Comparison of ENCODE assay signal across 24 cellular contexts in genomic region chr3:156790141-156790540, GRCh38. TPM values are rescaled to one million over a fixed set of nuclear protein-coding genes. Genes with fewer than 3 reads are reported as not detected.
"Had no signal": no experiment of that assay in that cellular context is flagged by ENCODE, and none has a peak within 500 bp of the region (broad histone marks: within the 10 kb centered on the region; RNA-seq: fewer than 3 reads in every experiment).

No MANE protein-coding gene starts in this region.

- DNase-seq: activated CD4-positive, CD25-positive, alpha-beta regulatory T cell treated with anti-CD3 and anti-CD28 coated beads, Interleukin-2, amount 50 U/mL, for 72 hours; activated CD8-positive, alpha-beta memory T cell treated with anti-CD3 and anti-CD28 coated beads for 24 hours; activated CD8-positive, alpha-beta memory T cell treated with anti-CD3 and anti-CD28 coated beads, Interleukin-2, amount 50 U/mL, for 48 hours; activated effector memory CD4-positive, alpha-beta T cell treated with Interleukin-2 at 50 U/mL for 16 hours; activated naive CD4-positive, alpha-beta T cell treated with anti-CD3 and anti-CD28 coated beads, Interleukin-2, amount 10 ng/mL, durations not matched to agents 7 days and 5 days; activated naive CD8-positive, alpha-beta T cell treated with anti-CD3 and anti-CD28 coated beads, Interleukin-2, amount 50 U/mL, for 24 hours; activated T-cell treated with anti-CD3 and anti-CD28 coated beads, Interleukin-2, amount 50 U/mL, for 48 hours; aorta; effector CD4-positive, alpha-beta T cell; gastrocnemius medialis; head of caudate nucleus; kidney; midbrain; posterior cingulate gyrus; stimulated activated CD4-positive, alpha-beta T cell treated with anti-CD3 and anti-CD28 coated beads, Interleukin-12 subunit alpha, Interleukin-12 subunit beta, amount 100 ng/mL, for 4 hours; stimulated activated CD4-positive, alpha-beta T cell treated with anti-CD3 and anti-CD28 coated beads, Interleukin-1b, Interleukin-23, amount 100 ng/mL, for 48 hours; stimulated activated CD8-positive, alpha-beta memory T cell treated with anti-CD3 and anti-CD28 coated beads, Interleukin-4, amount 100 ng/mL, for 48 hours; stimulated activated naive CD4-positive, alpha-beta T cell; T-helper 2 cell; thyroid gland had no signal

- H3K36me3 ChIP-seq: gastrocnemius medialis, thyroid gland had no signal

- H3K4me3 ChIP-seq: esophagus muscularis mucosa, gastrocnemius medialis, lung, thyroid gland had no signal

- H3K27ac ChIP-seq: esophagus muscularis mucosa, gastrocnemius medialis, thyroid gland, VCaP had no signal

- H3K4me1 ChIP-seq: esophagus muscularis mucosa, gastrocnemius medialis had no signal

- H3K27me3 ChIP-seq: esophagus muscularis mucosa, gastrocnemius medialis, thyroid gland had no signal

- H3K9me3 ChIP-seq: esophagus muscularis mucosa, gastrocnemius medialis, thyroid gland had no signal

- ATAC-seq: activated naive CD8-positive, alpha-beta T cell treated with anti-CD3 and anti-CD28 coated beads, Interleukin-2, amount 50 U/mL, for 24 hours; gastrocnemius medialis; left lobe of liver had no signal

RNA-seq across cellular contexts. Expression of gene LEKR1, which starts 36.0 kb away (rescaled TPM):
- polyA plus RNA-seq: aorta had no signal
